ENCODE assay signal across 19 cellular contexts in the genomic region with DNA sequence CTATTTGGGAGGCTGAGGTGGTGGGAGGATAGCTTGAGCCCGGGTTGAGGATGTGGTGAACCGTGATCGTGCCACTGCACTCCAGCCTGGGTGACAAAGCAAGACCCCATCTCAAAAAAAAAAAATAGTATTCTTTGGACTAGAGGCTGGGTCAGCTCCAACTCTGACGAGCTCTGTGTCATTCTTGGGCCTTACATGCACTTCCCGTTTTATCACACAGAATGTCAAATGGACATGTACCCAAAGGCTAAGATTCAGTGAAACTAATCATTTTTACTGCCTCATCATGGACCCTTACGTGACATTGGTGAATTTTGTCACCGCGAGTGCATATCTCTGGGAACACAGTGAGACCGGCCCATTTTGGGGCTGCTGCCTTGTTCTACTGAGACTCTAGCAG.
"Had no signal": no experiment of that assay in that cellular context is flagged by ENCODE, and none has a peak within 500 bp of the region (broad histone marks: within the 10 kb centered on the region; RNA-seq: fewer than 3 reads in every experiment).

No MANE protein-coding gene starts in this region.

- H3K79me2 ChIP-seq: parathyroid adenoma had no signal

- FAIRE-seq: endothelial cell of umbilical vein, keratinocyte, small intestine, urothelium cell line had no signal

- H3K27ac ChIP-seq: colonic mucosa, parathyroid adenoma, right lobe of liver, suprapubic skin had no signal

- DNase-seq: colonic mucosa; effector CD8-positive, alpha-beta T cell; endodermal cell; esophagus squamous epithelium; foreskin melanocyte; left ventricle myocardium superior; lower lobe of right lung; natural killer cell; right lobe of liver; small intestine; stimulated activated CD4-positive, alpha-beta T cell treated with anti-CD3 and anti-CD28 coated beads, Interleukin-15, amount 100 ng/mL, for 24 hours; stimulated activated CD4-positive, alpha-beta T cell treated with anti-CD3 and anti-CD28 coated beads, Interleukin-2, amount 100 ng/mL, for 48 hours; stimulated activated naive B cell treated with anti-CD40 and anti-IgM and Interleukin-4, amounts not matched to agents 10 μg/mL and 1 μg/mL and 100 μg/mL, for 72 hours; trophoblast cell had no signal

- H3K27me3 ChIP-seq: colonic mucosa, esophagus squamous epithelium, right lobe of liver, suprapubic skin had no signal

- H3K9ac ChIP-seq: parathyroid adenoma had no signal

- H3K36me3 ChIP-seq: colonic mucosa, esophagus squamous epithelium, lower lobe of right lung, right lobe of liver, suprapubic skin had no signal

- H2AFZ ChIP-seq: parathyroid adenoma had no signal

- H3K4me1 ChIP-seq: colonic mucosa, parathyroid adenoma had no signal

- H3K4me3 ChIP-seq: colonic mucosa, esophagus squamous epithelium, lower lobe of right lung, right lobe of liver, suprapubic skin had no signal

- H3K9me3 ChIP-seq: colonic mucosa, esophagus squamous epithelium, lower lobe of right lung, right lobe of liver, suprapubic skin had no signal

- ATAC-seq: left ventricle myocardium superior; lower lobe of right lung; natural killer cell; right lobe of liver; stimulated activated naive B cell treated with anti-CD40 and anti-IgM and Interleukin-4, amounts not matched to agents 10 μg/mL and 1 μg/mL and 100 μg/mL, for 72 hours had no signal
